In genomic region chr6:530425-530824, GRCh38 we compare ENCODE assay signal across 23 cellular contexts.
"Had no signal": no experiment of that assay in that cellular context is flagged by ENCODE, and none has a peak within 500 bp of the region (broad histone marks: within the 10 kb centered on the region; RNA-seq: fewer than 3 reads in every experiment).

No MANE protein-coding gene starts in this region.

- H3K36me3 ChIP-seq: uterus had no signal

- H3K27ac Mint-ChIP-seq: dendritic cell treated with granulocyte-macrophage colony-stimulating factor and Interleukin-4, amounts not matched to agents 40 ng/mL and 50 ng/mL, for 4 days had no signal

- H3K79me2 ChIP-seq: hepatocyte had no signal

- H3K27me3 Mint-ChIP-seq: dendritic cell treated with granulocyte-macrophage colony-stimulating factor and Interleukin-4, amounts not matched to agents 40 ng/mL and 50 ng/mL, for 4 days; natural killer cell treated with Interleukin-12 subunit alpha and Interleukin-12 subunit beta and Interleukin-15 and Interleukin-18, amount 100 ng/mL, for 72 hours had no signal

- DNase-seq: foreskin melanocyte; head of caudate nucleus; kidney; left cardiac atrium; left ventricle myocardium superior; mesenchymal stem cell; midbrain; psoas muscle; retina; spleen; stimulated activated CD4-positive, alpha-beta T cell treated with anti-CD3 and anti-CD28 coated beads, Interleukin-15, amount 100 ng/mL, for 24 hours; stimulated activated CD4-positive, alpha-beta T cell treated with anti-CD3 and anti-CD28 coated beads, Interleukin-1b, Interleukin-23, amount 100 ng/mL, for 48 hours; stimulated activated CD4-positive, alpha-beta T cell treated with anti-CD3 and anti-CD28 coated beads, Interleukin-4, amount 100 ng/mL, for 24 hours; stimulated activated naive CD4-positive, alpha-beta T cell; tibial artery; uterus had no signal

- H3K9me3 ChIP-seq: psoas muscle, spleen, tibial artery, upper lobe of left lung, uterus had no signal

- H2AFZ ChIP-seq: hepatocyte had no signal

- H3K4me2 ChIP-seq: hepatocyte had no signal

- ATAC-seq: left cardiac atrium; left ventricle myocardium superior; natural killer cell treated with Interleukin-12 subunit alpha and Interleukin-12 subunit beta and Interleukin-15 and Interleukin-18, amount 100 ng/mL, for 72 hours; psoas muscle; sciatic nerve had no signal

- H3K27me3 ChIP-seq: hepatocyte, spleen, tibial artery, upper lobe of left lung, uterus had no signal

- H3K9me3 Mint-ChIP-seq: dendritic cell treated with granulocyte-macrophage colony-stimulating factor and Interleukin-4, amounts not matched to agents 40 ng/mL and 50 ng/mL, for 4 days; natural killer cell treated with Interleukin-12 subunit alpha and Interleukin-12 subunit beta and Interleukin-15 and Interleukin-18, amount 100 ng/mL, for 72 hours had no signal

- FAIRE-seq: colon, kidney had no signal

- H3K4me3 ChIP-seq: hepatocyte, lung, psoas muscle, spleen, tibial artery, upper lobe of left lung, uterus had no signal

- H3K4me1 ChIP-seq: psoas muscle, spleen, tibial artery, upper lobe of left lung, uterus had no signal

- H3K4me3 Mint-ChIP-seq: dendritic cell treated with granulocyte-macrophage colony-stimulating factor and Interleukin-4, amounts not matched to agents 40 ng/mL and 50 ng/mL, for 4 days; natural killer cell treated with Interleukin-12 subunit alpha and Interleukin-12 subunit beta and Interleukin-15 and Interleukin-18, amount 100 ng/mL, for 72 hours had no signal

- H3K27ac ChIP-seq: hepatocyte, psoas muscle, spleen, tibial artery, upper lobe of left lung, uterus had no signal
